In genomic region chr3:89612027-89612426, GRCh38 we compare ENCODE assay signal across 3 cellular contexts.
"Had no signal": no experiment of that assay in that cellular context is flagged by ENCODE, and none has a peak within 500 bp of the region (broad histone marks: within the 10 kb centered on the region; RNA-seq: fewer than 3 reads in every experiment).

No MANE protein-coding gene starts in this region.

- H3K4me3 ChIP-seq: GM12878 had no signal

- DNase-seq: GDM1, GF-D8 had no signal

- ATAC-seq: GM12878 had no signal
